Comparison of ENCODE assay signal across 8 cellular contexts in the genomic region with DNA sequence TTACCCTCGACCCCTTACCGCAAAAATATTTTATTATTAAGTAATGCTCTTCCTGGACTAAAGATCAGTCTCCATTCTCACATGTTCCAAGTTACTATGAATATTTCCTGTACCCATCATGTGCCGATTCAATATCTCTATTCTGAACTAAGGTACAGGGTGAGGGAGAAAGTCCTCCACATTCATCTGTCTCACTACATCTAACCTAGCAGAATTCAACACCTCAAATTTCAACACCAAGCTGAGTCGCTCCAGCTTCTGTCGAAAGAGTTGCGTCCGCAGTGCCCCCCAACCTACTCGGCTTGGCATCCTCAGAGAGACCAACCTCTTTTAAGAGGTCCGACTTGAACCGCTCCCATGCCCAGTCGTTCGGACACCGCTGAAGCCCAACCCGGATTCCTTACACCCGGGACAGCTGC. TPM values are rescaled to one million over a fixed set of nuclear protein-coding genes. Genes with fewer than 3 reads are reported as not detected.
DNase-seq lines count a peak whose midpoint lies in the region; ATAC-seq, FAIRE-seq and TF ChIP-seq lines count a peak whose summit lies in the region.

No MANE protein-coding gene starts in this region.

- POLR2A ChIA-PET in WTC11 (lab: Charles Lee): interaction anchor here (0.6 to 2.2 kb wide), 3 partner anchors 11 to 274 kb away, joined by 3 to 8 read pairs (median 3); a partner anchor contains a TSS

- H3K36me3 Mint-ChIP-seq in WTC11: peaks cover 4% of the 10 kb centered on the region; the same call in 1 of the 2 replicates

- peaks cover 10% of the 10 kb centered on the region for H3K9me3 Mint-ChIP-seq in WTC11

- H3K4me1 Mint-ChIP-seq in WTC11: peaks cover 19% of the 10 kb centered on the region

- H3K27ac ChIP-seq in gastroesophageal sphincter (peak overlapping the region; percentile 34 to 97 (median 92)), pancreas (peak overlapping the region in 3 of 4 donors; percentile 73 to 93 (median 87))

- H3K27me3 ChIP-seq in gastroesophageal sphincter (no peaks in the 10 kb centered on the region), pancreas (no peaks in the 10 kb centered on the region)

- 0 to 1% methylated on average over 6 to 9 of the region's 15 CpGs for WGBS in gastroesophageal sphincter (ENCODE audit: low coverage in 1 of 2), 2 donors
- WGBS in pancreas, 2 donors: 0 to 1% methylated on average over 15 of the region's 15 CpGs

- H3K9me3 ChIP-seq in gastroesophageal sphincter: no peaks in the 10 kb centered on the region
- H3K9me3 ChIP-seq in pancreas: no peaks in the 10 kb centered on the region

- intact Hi-C loops in pancreas (cut with DNase I): no loop called here

- CTCF ChIA-PET in WTC11 (lab: Charles Lee): interaction anchor here (0.6 kb wide), 2 partner anchors 11 to 146 kb away, joined by 3 read pairs; no protein-coding TSS in a partner anchor

- TF ChIP-seq POLR2A in gastroesophageal sphincter (IDR thresholded peaks at IDR 0.05): no peak

- H3K4me3 ChIP-seq in gastroesophageal sphincter (peak overlapping the region; percentile 61 to 85), pancreas (peak overlapping the region; percentile 67 to 85 (median 80))

- H3K4me3 Mint-ChIP-seq in WTC11: peak overlapping the region; percentile 93

- DNase-seq in NCI-H2029 (lab: John Stamatoyannopoulos, UW) (peak; percentile 2), NCI-H2029 treated with DMSO at 0.1 percent for 48 hours (lab: John Stamatoyannopoulos, UW) (no peak), WTC11 (ENCODE audit: low spot score) (no peak), pancreas (peak in 2 of 6 donors; percentile 51 to 59)
- no peak for DNase-seq in stimulated activated CD4-positive, alpha-beta T cell treated with anti-CD3 and anti-CD28 coated beads, Interleukin-12 subunit alpha, Interleukin-12 subunit beta, amount 100 ng/mL, for 4 hours

- H3K36me3 ChIP-seq in gastroesophageal sphincter: no peaks in the 10 kb centered on the region
- no peaks in the 10 kb centered on the region for H3K36me3 ChIP-seq in pancreas

- H3K27ac Mint-ChIP-seq in WTC11: peak overlapping the region; percentile 31; the same call in 1 of the 2 replicates

- H3K4me1 ChIP-seq in gastroesophageal sphincter (peaks cover 10 to 63% (median 16%) of the 10 kb centered on the region in 3 donors), pancreas (peaks cover 13 to 29% (median 13%) of the 10 kb centered on the region in 3 donors)

- TF ChIP-seq CTCF in WTC11 (IDR thresholded peaks at IDR 0.05) (no peak), gastroesophageal sphincter (IDR thresholded peaks at IDR 0.05) (no peak), pancreas (IDR thresholded peaks at IDR 0.05) (no peak)

- TF ChIP-seq EP300 in gastroesophageal sphincter (IDR thresholded peaks at IDR 0.05): no peak

- ATAC-seq in HG03064 (IDR thresholded peaks at IDR 0.05; ENCODE audit: low read depth, unreplicated experiment) (peak; percentile 1), WTC11 (peak; percentile 6; the same call in 1 of the 2 replicates), gastroesophageal sphincter (peak; percentile 9), pancreas (peak; percentile 42 to 60 (median 50)), GM19324 (IDR thresholded peaks at IDR 0.05; ENCODE audit: low FRiP score, unreplicated experiment) (no peak)

- H3K27me3 Mint-ChIP-seq in WTC11 (ENCODE audit: low read depth): no peaks in the 10 kb centered on the region

- FAIRE-seq in pancreas (lab: Jason Lieb, UNC): no peak

TF ChIP-seq in WTC11, 78 proteins besides CTCF, POLR2A, EP300 and RAD21:
- TF ChIP-seq ZNF317 (CRISPR knock-in tag; IDR thresholded peaks at IDR 0.05; ENCODE audit: borderline replicate concordance, low read depth): no peak
- no peak for TF ChIP-seq ZBTB21 (CRISPR knock-in tag; IDR thresholded peaks at IDR 0.05; ENCODE audit: borderline replicate concordance)
- no peak for TF ChIP-seq NFATC4 (CRISPR knock-in tag; IDR thresholded peaks at IDR 0.05)
- no peak for TF ChIP-seq HMGA2 (CRISPR knock-in tag; IDR thresholded peaks at IDR 0.05)

RNA-seq across cellular contexts. Expression of a gene that starts 1.0 kb away (rescaled TPM):
- total RNA-seq in WTC11 (2021) (48.5 to 50.8 TPM (median 49.0 TPM) in 3 replicates), gastroesophageal sphincter (10 to 100 TPM; 23.4 to 46.5 (median 36.6) TPM), pancreas (10 to 100 TPM; 10.2 to 22.7 (median 13.5) TPM)
- 1 to 10 TPM; 6.2 to 8.7 TPM for polyA plus RNA-seq in pancreas

RNA-seq across cellular contexts. Expression of a gene that starts 1.3 kb away (rescaled TPM):
- total RNA-seq in WTC11 (2021) (7.1 to 9.9 TPM (median 8.2 TPM) in 3 replicates), gastroesophageal sphincter (10 to 100 TPM; 34.7 to 64.4 (median 41.8) TPM), pancreas (10 to 100 TPM in 5 of 6 donors, 1 to 10 TPM in 1; 9.8 to 18.5 (median 11.7) TPM)
- polyA plus RNA-seq in pancreas: 1 to 10 TPM; 3.9 to 5.7 TPM
